In genomic region chr13:26253787-26254582, GRCh38 we compare ENCODE assay signal across 1 cellular context.
TF ChIP-seq lines count a peak whose summit lies in the region.

Gene CDK8, plus strand, starts transcription at chr13:26254129. Its CDS starts 513 bp downstream, at chr13:26254642.

TF ChIP-seq in HEK293, 187 proteins besides CTCF, POLR2A, EP300 and RAD21 (continued from another document):
- TF ChIP-seq ZNF280D (tag by site-specific recombination; IDR thresholded peaks at IDR 0.05) (no peak), ZNF132 (tag by site-specific recombination; IDR thresholded peaks at IDR 0.05; ENCODE audit: borderline replicate concordance) (no peak), ZFP69B (tag by site-specific recombination; IDR thresholded peaks at IDR 0.05) (peak; percentile 64; the same call in 1 of the 2 replicates), SCRT1 (tag by site-specific recombination; IDR thresholded peaks at IDR 0.05; ENCODE audit: borderline replicate concordance) (no peak), ZNF514 (tag by site-specific recombination; IDR thresholded peaks at IDR 0.05) (no peak), RBAK (tag by site-specific recombination; IDR thresholded peaks at IDR 0.05) (no peak), ZNF610 (tag by site-specific recombination; IDR thresholded peaks at IDR 0.05; ENCODE audit: borderline replicate concordance) (peak; percentile 86), ZBTB20 (tag by site-specific recombination; IDR thresholded peaks at IDR 0.05) (peak; percentile 72; the same call in 1 of the 2 replicates), SETDB1 (IDR thresholded peaks at IDR 0.05; ENCODE audit: insufficient read length, low read length) (no peak), OVOL3 (tag by site-specific recombination; IDR thresholded peaks at IDR 0.05) (no peak), AEBP2 (tag by site-specific recombination; IDR thresholded peaks at IDR 0.05; ENCODE audit: borderline replicate concordance) (no peak), ZNF354C (tag by site-specific recombination; IDR thresholded peaks at IDR 0.05; ENCODE audit: borderline replicate concordance, low read depth) (no peak), KLF1 (tag by site-specific recombination; IDR thresholded peaks at IDR 0.05) (peak; percentile 61; the same call in 1 of the 2 replicates), ZNF26 (tag by site-specific recombination; IDR thresholded peaks at IDR 0.05) (no peak), ZNF140 (tag by site-specific recombination; IDR thresholded peaks at IDR 0.05) (no peak), ZBTB7A (tag by site-specific recombination; IDR thresholded peaks at IDR 0.05; ENCODE audit: low read depth) (0 out of 2 replicates have a peak, but pooled peaks have one; percentile 17), ZNF248 (tag by site-specific recombination; IDR thresholded peaks at IDR 0.05) (no peak), ZNF350 (tag by site-specific recombination; IDR thresholded peaks at IDR 0.05) (no peak), ZNF398 (tag by site-specific recombination; IDR thresholded peaks at IDR 0.05) (peak; percentile 78), MYNN (tag by site-specific recombination; IDR thresholded peaks at IDR 0.05; ENCODE audit: borderline replicate concordance) (no peak), ZXDB (tag by site-specific recombination; IDR thresholded peaks at IDR 0.05) (peak; percentile 97), ZFHX2 (tag by site-specific recombination; conservative IDR thresholded peaks at IDR 0.05) (peak; percentile 31; the same call in 1 of the 2 replicates), ZNF391 (tag by site-specific recombination; IDR thresholded peaks at IDR 0.05; ENCODE audit: borderline replicate concordance, low read depth) (peak; percentile 45; the same call in 1 of the 2 replicates), ZNF548 (tag by site-specific recombination; IDR thresholded peaks at IDR 0.05) (no peak), ZNF280C (tag by site-specific recombination; IDR thresholded peaks at IDR 0.05) (no peak), ATF2 (tag by site-specific recombination; IDR thresholded peaks at IDR 0.05; ENCODE audit: low read depth) (no peak), ZNF324 (tag by site-specific recombination; IDR thresholded peaks at IDR 0.05) (0 out of 2 replicates have a peak, but pooled peaks have one; percentile 39), ZNF174 (tag by site-specific recombination; IDR thresholded peaks at IDR 0.05) (no peak), ZNF747 (tag by site-specific recombination; IDR thresholded peaks at IDR 0.05) (no peak), ZNF692 (tag by site-specific recombination; IDR thresholded peaks at IDR 0.05) (peak; percentile 58; the same call in 1 of the 2 replicates), PRDM4 (tag by site-specific recombination; IDR thresholded peaks at IDR 0.05) (no peak), GLIS1 (tag by site-specific recombination; IDR thresholded peaks at IDR 0.05) (peak; percentile 78), ZSCAN30 (tag by site-specific recombination; IDR thresholded peaks at IDR 0.05) (peak; percentile 27; the same call in 1 of the 2 replicates), ZNF24 (tag by site-specific recombination; IDR thresholded peaks at IDR 0.05) (peak; percentile 42; the same call in 1 of the 2 replicates), ZNF292 (tag by site-specific recombination; IDR thresholded peaks at IDR 0.05; ENCODE audit: borderline replicate concordance, low read depth) (no peak), ZFP37 (tag by site-specific recombination; IDR thresholded peaks at IDR 0.05) (peak; percentile 81; the same call in 1 of the 2 replicates), ZBTB1 (tag by site-specific recombination; IDR thresholded peaks at IDR 0.05) (no peak), ZNF549 (tag by site-specific recombination; IDR thresholded peaks at IDR 0.05) (no peak), KLF10 (tag by site-specific recombination; IDR thresholded peaks at IDR 0.05) (no peak)
